Comparison of ENCODE assay signal across 2 cellular contexts in genomic region chrX:9862525-9862924, GRCh38.
TF ChIP-seq lines count a peak whose summit lies in the region.

No MANE protein-coding gene starts in this region.

TF ChIP-seq in Ishikawa, 13 proteins besides CTCF, POLR2A, EP300 and RAD21 (continued from another document):
- TF ChIP-seq, protein P1, sequence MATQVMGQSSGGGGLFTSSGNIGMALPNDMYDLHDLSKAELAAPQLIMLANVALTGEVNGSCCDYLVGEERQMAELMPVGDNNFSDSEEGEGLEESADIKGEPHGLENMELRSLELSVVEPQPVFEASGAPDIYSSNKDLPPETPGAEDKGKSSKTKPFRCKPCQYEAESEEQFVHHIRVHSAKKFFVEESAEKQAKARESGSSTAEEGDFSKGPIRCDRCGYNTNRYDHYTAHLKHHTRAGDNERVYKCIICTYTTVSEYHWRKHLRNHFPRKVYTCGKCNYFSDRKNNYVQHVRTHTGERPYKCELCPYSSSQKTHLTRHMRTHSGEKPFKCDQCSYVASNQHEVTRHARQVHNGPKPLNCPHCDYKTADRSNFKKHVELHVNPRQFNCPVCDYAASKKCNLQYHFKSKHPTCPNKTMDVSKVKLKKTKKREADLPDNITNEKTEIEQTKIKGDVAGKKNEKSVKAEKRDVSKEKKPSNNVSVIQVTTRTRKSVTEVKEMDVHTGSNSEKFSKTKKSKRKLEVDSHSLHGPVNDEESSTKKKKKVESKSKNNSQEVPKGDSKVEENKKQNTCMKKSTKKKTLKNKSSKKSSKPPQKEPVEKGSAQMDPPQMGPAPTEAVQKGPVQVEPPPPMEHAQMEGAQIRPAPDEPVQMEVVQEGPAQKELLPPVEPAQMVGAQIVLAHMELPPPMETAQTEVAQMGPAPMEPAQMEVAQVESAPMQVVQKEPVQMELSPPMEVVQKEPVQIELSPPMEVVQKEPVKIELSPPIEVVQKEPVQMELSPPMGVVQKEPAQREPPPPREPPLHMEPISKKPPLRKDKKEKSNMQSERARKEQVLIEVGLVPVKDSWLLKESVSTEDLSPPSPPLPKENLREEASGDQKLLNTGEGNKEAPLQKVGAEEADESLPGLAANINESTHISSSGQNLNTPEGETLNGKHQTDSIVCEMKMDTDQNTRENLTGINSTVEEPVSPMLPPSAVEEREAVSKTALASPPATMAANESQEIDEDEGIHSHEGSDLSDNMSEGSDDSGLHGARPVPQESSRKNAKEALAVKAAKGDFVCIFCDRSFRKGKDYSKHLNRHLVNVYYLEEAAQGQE (IDR thresholded peaks at IDR 0.05; ENCODE audit: low read depth): no peak
- TF ChIP-seq TEAD4 (IDR thresholded peaks at IDR 0.05) (no peak), MAX (IDR thresholded peaks at IDR 0.05) (no peak), FOXM1 (IDR thresholded peaks at IDR 0.05; ENCODE audit: borderline replicate concordance, low read depth) (no peak), TCF12 (IDR thresholded peaks at IDR 0.05; ENCODE audit: low read depth) (no peak)

TF ChIP-seq in GM12878, 131 proteins besides CTCF, POLR2A, EP300 and RAD21 (continued from another document):
- no peak for TF ChIP-seq PRDM15 (CRISPR knock-in tag; IDR thresholded peaks at IDR 0.05)
- no peak for TF ChIP-seq KLF5 (IDR thresholded peaks at IDR 0.05; ENCODE audit: partially characterized antibody)
- no peak for TF ChIP-seq ESRRA (IDR thresholded peaks at IDR 0.05; ENCODE audit: low read length)
